ENCODE assay signal across 16 cellular contexts in genomic region chr10:1297566-1298301, GRCh38.
DNase-seq lines count a peak whose midpoint lies in the region; ATAC-seq and TF ChIP-seq lines count a peak whose summit lies in the region.
"Had no signal": no experiment of that assay in that cellular context is flagged by ENCODE, and none has a peak within 500 bp of the region (broad histone marks: within the 10 kb centered on the region; RNA-seq: fewer than 3 reads in every experiment).

No MANE protein-coding gene starts in this region.

- intact Hi-C loops in OCI-LY7 (cut with micrococcal nuclease; ENCODE audit: unreplicated experiment): no loop called here

- H3K9me3 ChIP-seq in SK-N-SH: no peaks in the 10 kb centered on the region
- no peaks in the 10 kb centered on the region for H3K9me3 ChIP-seq in OCI-LY7 (ENCODE audit: low read length)
- no peaks in the 10 kb centered on the region for H3K9me3 ChIP-seq in WERI-Rb-1 (ENCODE audit: severe bottlenecking)
- H3K9me3 ChIP-seq: heart right ventricle, MG63, sigmoid colon had no signal

- CTCF ChIA-PET in SK-N-SH (lab: Yijun Ruan, JAX) (interaction anchor here (0.7 to 6.2 kb wide), 7 partner anchors 25 to 607 kb away, joined by 3 to 23 read pairs (median 3); partner anchors contain the start of gene ADARB2), OCI-LY7 (lab: Charles Lee; ENCODE audit: unreplicated experiment) (no interaction called here)

- peak; percentile 44 for TF ChIP-seq RAD21 in SK-N-SH (IDR thresholded peaks at IDR 0.05; ENCODE audit: low read length)

- H3K4me2 ChIP-seq in SK-N-SH (no peak overlapping the region), OCI-LY7 (ENCODE audit: low read length) (no peak overlapping the region)

- H3K36me3 ChIP-seq in SK-N-SH (replicated peaks in 1 of 2; ENCODE audit: control insufficient read depth in 1 of 2, insufficient read depth in 2 of 2, low read length in 1 of 2) (no peaks in the 10 kb centered on the region), OCI-LY7 (ENCODE audit: insufficient read depth, low read length) (no peaks in the 10 kb centered on the region), WERI-Rb-1 (no peaks in the 10 kb centered on the region)
- H3K36me3 ChIP-seq: heart right ventricle, MG63, sigmoid colon had no signal

- no peak overlapping the region for H2AFZ ChIP-seq in SK-N-SH (ENCODE audit: low read depth)
- H2AFZ ChIP-seq in OCI-LY7 (ENCODE audit: low read length): no peak overlapping the region

- H3F3A ChIP-seq in SK-N-SH (replicated peaks; ENCODE audit: insufficient read depth): no peaks in the 10 kb centered on the region

- H3K27ac ChIP-seq in SK-N-SH (ENCODE audit: low read depth in 2 of 2, low read length in 1 of 2) (peak overlapping the region in 1 of 2 experiments; percentile 100; a peak in 2 of 4 replicates), OCI-LY7 (ENCODE audit: low read depth, low read length, poor library complexity, severe bottlenecking) (no peak overlapping the region), temporal lobe (ENCODE audit: low read depth, low read length) (peak overlapping the region; percentile 95), WERI-Rb-1 (no peak overlapping the region)
- H3K27ac ChIP-seq: heart right ventricle, sigmoid colon had no signal

- H3K9ac ChIP-seq in SK-N-SH: no peak overlapping the region

- POLR2A ChIA-PET in SK-N-SH (lab: Yijun Ruan, JAX) (interaction anchor here (0.6 to 1.3 kb wide), 2 partner anchors 20 to 26 kb away, joined by 3 read pairs; no protein-coding TSS in a partner anchor), OCI-LY7 (lab: Charles Lee) (no interaction called here)

- H3K9me2 ChIP-seq in SK-N-SH: no peaks in the 10 kb centered on the region
- no peaks in the 10 kb centered on the region for H3K9me2 ChIP-seq in OCI-LY7 (ENCODE audit: insufficient read depth, low read length)

- TF ChIP-seq EP300 in SK-N-SH (IDR thresholded peaks at IDR 0.05; ENCODE audit: borderline replicate concordance in 1 of 2, low read depth in 1 of 2, low read length in 1 of 2): no peak

- H3K4me3 ChIP-seq in SK-N-SH (ENCODE audit: low read depth in 2 of 2, low read length in 1 of 2) (no peak overlapping the region), OCI-LY7 (ENCODE audit: low read depth, low read length, poor library complexity, severe bottlenecking) (no peak overlapping the region), WERI-Rb-1 (ENCODE audit: low read depth, low read length) (no peak overlapping the region)
- H3K4me3 ChIP-seq: heart right ventricle, MG63, sigmoid colon had no signal

- TF ChIP-seq CTCF in SK-N-SH (IDR thresholded peaks at IDR 0.05): no peak
- TF ChIP-seq CTCF in OCI-LY7 (conservative IDR thresholded peaks at IDR 0.05; ENCODE audit: low read length): peak; percentile 38; the same call in 1 of the 2 replicates
- TF ChIP-seq CTCF in WERI-Rb-1 (IDR thresholded peaks at IDR 0.05; ENCODE audit: low read depth, low read length): no peak

- peak; percentile 59 for DNase-seq in SK-N-SH
- peak; percentile 4 for DNase-seq in OCI-LY7 (ENCODE audit: low spot score)
- peak; percentile 40 for DNase-seq in kidney glomerular epithelial cell (lab: John Stamatoyannopoulos, UW)
- DNase-seq in NCI-H1436 treated with DMSO at 0.1 percent for 48 hours (lab: John Stamatoyannopoulos, UW): no peak
- no peak for DNase-seq in WERI-Rb-1
- DNase-seq: activated CD4-positive, CD25-positive, alpha-beta regulatory T cell; cerebellar nuclear complex; left ventricle myocardium superior; MG63; natural killer cell; NCI-H2171 treated with DMSO at 0.1 percent for 48 hours; sigmoid colon had no signal

- no peak for ATAC-seq in SK-N-SH treated with all-trans-retinoic acid at 6 μM for 48 hours
- ATAC-seq in esophagus mucosa: no peak
- ATAC-seq: heart right ventricle, left ventricle myocardium superior, natural killer cell had no signal

- H3K79me2 ChIP-seq in SK-N-SH (ENCODE audit: insufficient read depth): no peaks in the 10 kb centered on the region
- H3K79me2 ChIP-seq in OCI-LY7 (ENCODE audit: insufficient read depth, low read depth, low read length): no peaks in the 10 kb centered on the region

- no TSS peak for BruUV-seq in OCI-LY7 (replicated peaks; lab: Mats Ljungman, UMichigan)

- 42% methylated on average over 8 of the region's 14 CpGs for WGBS in SK-N-SH (ENCODE audit: low lambda C conversion rate)

- H4K20me1 ChIP-seq in SK-N-SH (ENCODE audit: insufficient read depth) (no peaks in the 10 kb centered on the region), OCI-LY7 (ENCODE audit: insufficient read depth, low read length) (no peaks in the 10 kb centered on the region)

- H3K27me3 ChIP-seq in SK-N-SH (ENCODE audit: insufficient read depth): no peaks in the 10 kb centered on the region
- peaks cover 11% of the 10 kb centered on the region for H3K27me3 ChIP-seq in WERI-Rb-1 (ENCODE audit: insufficient read depth, low read depth, severe bottlenecking)
- H3K27me3 ChIP-seq: MG63 had no signal

- H3K4me1 ChIP-seq in SK-N-SH (ENCODE audit: control insufficient read depth in 1 of 2, insufficient read depth in 2 of 2, low read depth in 1 of 2, low read length in 1 of 2) (peaks cover 0 to 51% of the 10 kb centered on the region in 2 experiments; a peak in 2 of 4 replicates), OCI-LY7 (ENCODE audit: insufficient read depth, low read length, poor library complexity, severe bottlenecking) (no peaks in the 10 kb centered on the region)
- H3K4me1 ChIP-seq: heart right ventricle had no signal

TF ChIP-seq in SK-N-SH, 30 proteins besides CTCF, POLR2A, EP300 and RAD21:
- TF ChIP-seq SMC3 (IDR thresholded peaks at IDR 0.05; ENCODE audit: low read depth, low read length) (peak; percentile 14; the same call in 1 of the 2 replicates), RFX5 (IDR thresholded peaks at IDR 0.05; ENCODE audit: low read length) (no peak)
TF ChIP-seq in SK-N-SH: peak in this region for 1.

TF ChIP-seq in SK-N-SH treated with all-trans-retinoic acid at 6 μM for 48 hours, 23 proteins besides CTCF, POLR2A, EP300 and RAD21:
- no peak for TF ChIP-seq ZNF70 (CRISPR knock-in tag; IDR thresholded peaks at IDR 0.05)
- no peak for TF ChIP-seq ISL1 (CRISPR knock-in tag; IDR thresholded peaks at IDR 0.05)
- TF ChIP-seq BACH2 (CRISPR knock-in tag; IDR thresholded peaks at IDR 0.05; ENCODE audit: borderline replicate concordance): no peak
- no peak for TF ChIP-seq POU6F1 (CRISPR knock-in tag; IDR thresholded peaks at IDR 0.05; ENCODE audit: borderline replicate concordance, low read depth)
- no peak for TF ChIP-seq ZFP3 (CRISPR knock-in tag; IDR thresholded peaks at IDR 0.05)
- no peak for TF ChIP-seq TSHZ2 (CRISPR knock-in tag; IDR thresholded peaks at IDR 0.05)
- TF ChIP-seq RARB (CRISPR knock-in tag; IDR thresholded peaks at IDR 0.05): no peak
- no peak for TF ChIP-seq ZNF565 (CRISPR knock-in tag; conservative IDR thresholded peaks at IDR 0.05; ENCODE audit: low read depth)
- no peak for TF ChIP-seq SNAI2 (CRISPR knock-in tag; IDR thresholded peaks at IDR 0.05)
- TF ChIP-seq, protein P1, sequence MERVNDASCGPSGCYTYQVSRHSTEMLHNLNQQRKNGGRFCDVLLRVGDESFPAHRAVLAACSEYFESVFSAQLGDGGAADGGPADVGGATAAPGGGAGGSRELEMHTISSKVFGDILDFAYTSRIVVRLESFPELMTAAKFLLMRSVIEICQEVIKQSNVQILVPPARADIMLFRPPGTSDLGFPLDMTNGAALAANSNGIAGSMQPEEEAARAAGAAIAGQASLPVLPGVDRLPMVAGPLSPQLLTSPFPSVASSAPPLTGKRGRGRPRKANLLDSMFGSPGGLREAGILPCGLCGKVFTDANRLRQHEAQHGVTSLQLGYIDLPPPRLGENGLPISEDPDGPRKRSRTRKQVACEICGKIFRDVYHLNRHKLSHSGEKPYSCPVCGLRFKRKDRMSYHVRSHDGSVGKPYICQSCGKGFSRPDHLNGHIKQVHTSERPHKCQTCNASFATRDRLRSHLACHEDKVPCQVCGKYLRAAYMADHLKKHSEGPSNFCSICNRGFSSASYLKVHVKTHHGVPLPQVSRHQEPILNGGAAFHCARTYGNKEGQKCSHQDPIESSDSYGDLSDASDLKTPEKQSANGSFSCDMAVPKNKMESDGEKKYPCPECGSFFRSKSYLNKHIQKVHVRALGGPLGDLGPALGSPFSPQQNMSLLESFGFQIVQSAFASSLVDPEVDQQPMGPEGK (CRISPR knock-in tag; IDR thresholded peaks at IDR 0.05; ENCODE audit: borderline replicate concordance): no peak

Comparison
In these comparisons a context has a peak if more than half of its experiments do, and no peak if none do; other contexts are left out.
1. DNase-seq: peak in SK-N-SH (single experiment), OCI-LY7 (single experiment) and kidney glomerular epithelial cell (single experiment); none in NCI-H1436 treated with DMSO at 0.1 percent for 48 hours (single experiment) and WERI-Rb-1 (single experiment).